1 cellular context compared by ENCODE assay signal in the genomic region with DNA sequence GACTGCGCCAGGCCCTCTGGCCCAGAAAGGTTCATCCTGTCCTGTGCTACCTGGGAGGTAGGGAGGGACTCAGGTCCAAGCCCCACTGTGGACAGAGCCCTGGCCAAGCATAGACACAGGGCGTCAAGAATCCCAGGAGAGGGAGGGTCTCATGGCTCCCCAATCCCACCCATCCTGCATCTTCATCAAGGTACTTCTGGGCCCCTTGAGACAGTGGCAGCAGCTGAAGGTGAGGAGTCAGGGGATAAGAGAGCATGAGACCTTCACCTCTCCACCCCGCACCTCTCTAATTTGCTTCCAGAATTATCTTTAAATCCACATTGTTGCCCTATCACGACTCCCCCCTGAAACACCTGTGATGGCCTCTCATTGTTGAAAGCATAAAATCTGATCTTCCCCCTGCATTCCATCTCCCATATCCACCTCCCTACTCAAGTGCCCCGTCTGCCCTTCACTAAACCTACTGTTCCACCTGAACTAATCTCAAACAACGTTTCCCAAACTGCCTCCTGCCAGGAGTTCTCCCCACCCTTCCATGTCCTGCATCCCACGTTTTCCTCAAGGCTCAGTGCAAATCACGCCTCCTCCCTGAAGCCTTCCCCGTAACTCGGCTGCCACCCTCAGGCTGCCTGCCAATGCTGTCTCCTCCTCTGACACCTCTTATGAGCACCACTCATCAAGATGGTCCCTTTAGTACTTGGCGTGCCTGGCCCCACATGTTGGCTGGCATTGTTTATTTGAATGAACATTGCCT.
TF ChIP-seq lines count a peak whose summit lies in the region.

No MANE protein-coding gene starts in this region.

TF ChIP-seq in HepG2, 621 proteins besides CTCF, POLR2A, EP300 and RAD21 (continued from another document and continues in another):
- TF ChIP-seq, protein P1, sequence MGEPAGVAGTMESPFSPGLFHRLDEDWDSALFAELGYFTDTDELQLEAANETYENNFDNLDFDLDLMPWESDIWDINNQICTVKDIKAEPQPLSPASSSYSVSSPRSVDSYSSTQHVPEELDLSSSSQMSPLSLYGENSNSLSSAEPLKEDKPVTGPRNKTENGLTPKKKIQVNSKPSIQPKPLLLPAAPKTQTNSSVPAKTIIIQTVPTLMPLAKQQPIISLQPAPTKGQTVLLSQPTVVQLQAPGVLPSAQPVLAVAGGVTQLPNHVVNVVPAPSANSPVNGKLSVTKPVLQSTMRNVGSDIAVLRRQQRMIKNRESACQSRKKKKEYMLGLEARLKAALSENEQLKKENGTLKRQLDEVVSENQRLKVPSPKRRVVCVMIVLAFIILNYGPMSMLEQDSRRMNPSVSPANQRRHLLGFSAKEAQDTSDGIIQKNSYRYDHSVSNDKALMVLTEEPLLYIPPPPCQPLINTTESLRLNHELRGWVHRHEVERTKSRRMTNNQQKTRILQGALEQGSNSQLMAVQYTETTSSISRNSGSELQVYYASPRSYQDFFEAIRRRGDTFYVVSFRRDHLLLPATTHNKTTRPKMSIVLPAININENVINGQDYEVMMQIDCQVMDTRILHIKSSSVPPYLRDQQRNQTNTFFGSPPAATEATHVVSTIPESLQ (CRISPR knock-in tag; conservative IDR thresholded peaks at IDR 0.05) = no peak
- TF ChIP-seq RARA (CRISPR knock-in tag; IDR thresholded peaks at IDR 0.05) = no peak
- no peak for TF ChIP-seq SOX13 (IDR thresholded peaks at IDR 0.05)
- peak in 1 of 2 experiments; percentile 27; a peak in 1 of 4 replicates for TF ChIP-seq SOX13 (CRISPR knock-in tag; conservative IDR thresholded peaks at IDR 0.05 in 1 of 2, IDR thresholded peaks at IDR 0.05 in 1 of 2)
- TF ChIP-seq KLF6 (CRISPR knock-in tag; IDR thresholded peaks at IDR 0.05) = no peak
- no peak for TF ChIP-seq ZNF350 (CRISPR knock-in tag; IDR thresholded peaks at IDR 0.05; ENCODE audit: borderline replicate concordance, low read depth)
- no peak for TF ChIP-seq ATF2 (CRISPR knock-in tag; IDR thresholded peaks at IDR 0.05)
- no peak for TF ChIP-seq PCBP1 (IDR thresholded peaks at IDR 0.05; ENCODE audit: borderline replicate concordance, low read depth, low read length)
- no peak for TF ChIP-seq ZNF781 (CRISPR knock-in tag; IDR thresholded peaks at IDR 0.05; ENCODE audit: borderline replicate concordance, not compliant biosample characterization)
- no peak for TF ChIP-seq HES4 (CRISPR knock-in tag; IDR thresholded peaks at IDR 0.05; ENCODE audit: borderline replicate concordance)
- TF ChIP-seq GLI4 (CRISPR knock-in tag; IDR thresholded peaks at IDR 0.05; ENCODE audit: borderline replicate concordance) = no peak
- no peak for TF ChIP-seq RBM22 (optimal IDR thresholded peaks at IDR 0.05; ENCODE audit: low read length)
- TF ChIP-seq THRA (CRISPR knock-in tag; IDR thresholded peaks at IDR 0.05; ENCODE audit: borderline replicate concordance) = no peak
- no peak for TF ChIP-seq ARHGAP35 (CRISPR knock-in tag; IDR thresholded peaks at IDR 0.05; ENCODE audit: borderline replicate concordance)
- TF ChIP-seq, protein P2, sequence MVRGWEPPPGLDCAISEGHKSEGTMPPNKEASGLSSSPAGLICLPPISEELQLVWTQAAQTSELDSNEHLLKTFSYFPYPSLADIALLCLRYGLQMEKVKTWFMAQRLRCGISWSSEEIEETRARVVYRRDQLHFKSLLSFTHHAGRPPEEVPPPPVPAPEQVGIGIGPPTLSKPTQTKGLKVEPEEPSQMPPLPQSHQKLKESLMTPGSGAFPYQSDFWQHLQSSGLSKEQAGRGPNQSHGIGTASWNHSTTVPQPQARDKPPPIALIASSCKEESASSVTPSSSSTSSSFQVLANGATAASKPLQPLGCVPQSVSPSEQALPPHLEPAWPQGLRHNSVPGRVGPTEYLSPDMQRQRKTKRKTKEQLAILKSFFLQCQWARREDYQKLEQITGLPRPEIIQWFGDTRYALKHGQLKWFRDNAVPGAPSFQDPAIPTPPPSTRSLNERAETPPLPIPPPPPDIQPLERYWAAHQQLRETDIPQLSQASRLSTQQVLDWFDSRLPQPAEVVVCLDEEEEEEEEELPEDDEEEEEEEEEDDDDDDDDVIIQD (CRISPR knock-in tag; IDR thresholded peaks at IDR 0.05; ENCODE audit: low read depth) = 0 out of 2 replicates have a peak, but pooled peaks have one; percentile 26
- no peak for TF ChIP-seq KAT2B (IDR thresholded peaks at IDR 0.05; ENCODE audit: borderline replicate concordance, low read depth, low read length)
- TF ChIP-seq STAG1 (CRISPR knock-in tag; IDR thresholded peaks at IDR 0.05) = peak; percentile 98
- no peak for TF ChIP-seq ZSCAN21 (CRISPR knock-in tag; IDR thresholded peaks at IDR 0.05; ENCODE audit: borderline replicate concordance)
- no peak for TF ChIP-seq ZBTB2 (CRISPR knock-in tag; IDR thresholded peaks at IDR 0.05; ENCODE audit: low read depth)
- TF ChIP-seq SP4 (CRISPR knock-in tag; IDR thresholded peaks at IDR 0.05) = no peak
- no peak for TF ChIP-seq NFIB (CRISPR knock-in tag; IDR thresholded peaks at IDR 0.05; ENCODE audit: borderline replicate concordance)
- no peak for TF ChIP-seq PHB2 (IDR thresholded peaks at IDR 0.05; ENCODE audit: partially characterized antibody)
- TF ChIP-seq, protein P3, sequence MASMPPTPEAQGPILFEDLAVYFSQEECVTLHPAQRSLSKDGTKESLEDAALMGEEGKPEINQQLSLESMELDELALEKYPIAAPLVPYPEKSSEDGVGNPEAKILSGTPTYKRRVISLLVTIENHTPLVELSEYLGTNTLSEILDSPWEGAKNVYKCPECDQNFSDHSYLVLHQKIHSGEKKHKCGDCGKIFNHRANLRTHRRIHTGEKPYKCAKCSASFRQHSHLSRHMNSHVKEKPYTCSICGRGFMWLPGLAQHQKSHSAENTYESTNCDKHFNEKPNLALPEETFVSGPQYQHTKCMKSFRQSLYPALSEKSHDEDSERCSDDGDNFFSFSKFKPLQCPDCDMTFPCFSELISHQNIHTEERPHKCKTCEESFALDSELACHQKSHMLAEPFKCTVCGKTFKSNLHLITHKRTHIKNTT (CRISPR knock-in tag; IDR thresholded peaks at IDR 0.05) = no peak
- TF ChIP-seq KDM6A (CRISPR knock-in tag; IDR thresholded peaks at IDR 0.05; ENCODE audit: low read depth) = no peak
- no peak for TF ChIP-seq ATF7 (IDR thresholded peaks at IDR 0.05)
- TF ChIP-seq ATF7 (CRISPR knock-in tag; IDR thresholded peaks at IDR 0.05) = no peak
- TF ChIP-seq ZNF335 (CRISPR knock-in tag; IDR thresholded peaks at IDR 0.05) = no peak
- TF ChIP-seq ZFP36 (IDR thresholded peaks at IDR 0.05; ENCODE audit: borderline replicate concordance, low read depth, low read length, partially characterized antibody) = peak; percentile 59
- TF ChIP-seq ZNF510 (CRISPR knock-in tag; IDR thresholded peaks at IDR 0.05; ENCODE audit: low read depth) = no peak
- TF ChIP-seq ZNF205 (CRISPR knock-in tag; IDR thresholded peaks at IDR 0.05) = peak; percentile 59; the same call in 1 of the 2 replicates
- TF ChIP-seq ZNF841 (CRISPR knock-in tag; IDR thresholded peaks at IDR 0.05; ENCODE audit: borderline replicate concordance) = no peak
- TF ChIP-seq, protein P4, sequence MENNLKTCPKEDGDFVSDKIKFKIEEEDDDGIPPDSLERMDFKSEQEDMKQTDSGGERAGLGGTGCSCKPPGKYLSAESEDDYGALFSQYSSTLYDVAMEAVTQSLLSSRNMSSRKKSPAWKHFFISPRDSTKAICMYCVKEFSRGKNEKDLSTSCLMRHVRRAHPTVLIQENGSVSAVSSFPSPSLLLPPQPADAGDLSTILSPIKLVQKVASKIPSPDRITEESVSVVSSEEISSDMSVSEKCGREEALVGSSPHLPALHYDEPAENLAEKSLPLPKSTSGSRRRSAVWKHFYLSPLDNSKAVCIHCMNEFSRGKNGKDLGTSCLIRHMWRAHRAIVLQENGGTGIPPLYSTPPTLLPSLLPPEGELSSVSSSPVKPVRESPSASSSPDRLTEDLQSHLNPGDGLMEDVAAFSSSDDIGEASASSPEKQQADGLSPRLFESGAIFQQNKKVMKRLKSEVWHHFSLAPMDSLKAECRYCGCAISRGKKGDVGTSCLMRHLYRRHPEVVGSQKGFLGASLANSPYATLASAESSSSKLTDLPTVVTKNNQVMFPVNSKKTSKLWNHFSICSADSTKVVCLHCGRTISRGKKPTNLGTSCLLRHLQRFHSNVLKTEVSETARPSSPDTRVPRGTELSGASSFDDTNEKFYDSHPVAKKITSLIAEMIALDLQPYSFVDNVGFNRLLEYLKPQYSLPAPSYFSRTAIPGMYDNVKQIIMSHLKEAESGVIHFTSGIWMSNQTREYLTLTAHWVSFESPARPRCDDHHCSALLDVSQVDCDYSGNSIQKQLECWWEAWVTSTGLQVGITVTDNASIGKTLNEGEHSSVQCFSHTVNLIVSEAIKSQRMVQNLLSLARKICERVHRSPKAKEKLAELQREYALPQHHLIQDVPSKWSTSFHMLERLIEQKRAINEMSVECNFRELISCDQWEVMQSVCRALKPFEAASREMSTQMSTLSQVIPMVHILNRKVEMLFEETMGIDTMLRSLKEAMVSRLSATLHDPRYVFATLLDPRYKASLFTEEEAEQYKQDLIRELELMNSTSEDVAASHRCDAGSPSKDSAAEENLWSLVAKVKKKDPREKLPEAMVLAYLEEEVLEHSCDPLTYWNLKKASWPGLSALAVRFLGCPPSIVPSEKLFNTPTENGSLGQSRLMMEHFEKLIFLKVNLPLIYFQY (CRISPR knock-in tag; IDR thresholded peaks at IDR 0.05; ENCODE audit: borderline replicate concordance) = no peak
- TF ChIP-seq, protein P5, sequence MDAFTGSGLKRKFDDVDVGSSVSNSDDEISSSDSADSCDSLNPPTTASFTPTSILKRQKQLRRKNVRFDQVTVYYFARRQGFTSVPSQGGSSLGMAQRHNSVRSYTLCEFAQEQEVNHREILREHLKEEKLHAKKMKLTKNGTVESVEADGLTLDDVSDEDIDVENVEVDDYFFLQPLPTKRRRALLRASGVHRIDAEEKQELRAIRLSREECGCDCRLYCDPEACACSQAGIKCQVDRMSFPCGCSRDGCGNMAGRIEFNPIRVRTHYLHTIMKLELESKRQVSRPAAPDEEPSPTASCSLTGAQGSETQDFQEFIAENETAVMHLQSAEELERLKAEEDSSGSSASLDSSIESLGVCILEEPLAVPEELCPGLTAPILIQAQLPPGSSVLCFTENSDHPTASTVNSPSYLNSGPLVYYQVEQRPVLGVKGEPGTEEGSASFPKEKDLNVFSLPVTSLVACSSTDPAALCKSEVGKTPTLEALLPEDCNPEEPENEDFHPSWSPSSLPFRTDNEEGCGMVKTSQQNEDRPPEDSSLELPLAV (CRISPR knock-in tag; conservative IDR thresholded peaks at IDR 0.05; ENCODE audit: low read depth) = no peak
- TF ChIP-seq ARNT (IDR thresholded peaks at IDR 0.05) = no peak
- TF ChIP-seq, protein P6, sequence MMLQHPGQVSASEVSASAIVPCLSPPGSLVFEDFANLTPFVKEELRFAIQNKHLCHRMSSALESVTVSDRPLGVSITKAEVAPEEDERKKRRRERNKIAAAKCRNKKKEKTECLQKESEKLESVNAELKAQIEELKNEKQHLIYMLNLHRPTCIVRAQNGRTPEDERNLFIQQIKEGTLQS (CRISPR knock-in tag; IDR thresholded peaks at IDR 0.05) = no peak
- TF ChIP-seq CBFB (CRISPR knock-in tag; IDR thresholded peaks at IDR 0.05) = no peak
- no peak for TF ChIP-seq ZNF34 (CRISPR knock-in tag; IDR thresholded peaks at IDR 0.05; ENCODE audit: borderline replicate concordance)
- TF ChIP-seq NR1H2 (CRISPR knock-in tag; IDR thresholded peaks at IDR 0.05; ENCODE audit: borderline replicate concordance, low read depth) = no peak
- no peak for TF ChIP-seq NFYC (CRISPR knock-in tag; IDR thresholded peaks at IDR 0.05)
- TF ChIP-seq NAIF1 (CRISPR knock-in tag; IDR thresholded peaks at IDR 0.05; ENCODE audit: borderline replicate concordance) = no peak
